ENCODE assay signal across 16 cellular contexts in the genomic region with DNA sequence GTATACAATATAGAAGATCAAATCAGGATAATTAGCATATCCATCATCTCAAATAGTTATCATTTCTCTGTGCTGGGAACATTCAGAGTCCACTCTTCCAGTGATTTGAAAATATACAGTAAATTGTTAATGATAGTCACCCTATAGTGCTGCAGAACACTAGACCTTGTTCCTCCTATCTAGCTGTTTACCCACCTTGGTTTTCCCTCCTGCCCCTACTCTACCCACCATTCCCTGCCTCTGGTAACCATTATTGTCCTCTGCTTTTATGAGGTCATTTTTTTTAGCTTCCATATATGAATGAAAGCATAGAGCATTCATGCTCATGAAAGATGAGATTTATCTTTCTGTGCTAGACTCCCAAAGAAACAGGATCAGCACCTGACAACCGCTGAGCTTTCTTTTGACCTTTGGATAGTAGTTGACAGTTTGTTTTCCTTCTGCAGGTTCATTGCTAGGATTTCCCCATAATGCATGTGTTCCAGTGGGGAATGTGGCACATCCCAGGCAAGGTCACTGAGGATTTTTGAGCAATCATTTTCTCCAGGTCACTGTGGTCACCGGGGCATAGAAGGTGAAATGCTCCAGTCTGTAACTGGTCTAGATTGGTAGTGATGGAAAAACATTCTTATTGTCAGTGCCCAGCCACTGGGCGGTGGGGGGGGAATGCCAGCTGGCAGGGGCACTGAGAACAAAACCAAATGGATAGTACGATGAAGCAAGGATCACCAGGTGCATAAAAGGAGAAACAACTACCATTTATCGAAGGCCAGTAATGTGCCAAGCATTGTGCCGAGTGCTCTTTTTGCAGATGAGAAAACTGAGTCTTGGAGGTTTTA. TPM values are rescaled to one million over a fixed set of nuclear protein-coding genes. Genes with fewer than 3 reads are reported as not detected.
DNase-seq lines count a peak whose midpoint lies in the region; ATAC-seq, FAIRE-seq and TF ChIP-seq lines count a peak whose summit lies in the region.
"Had no signal": no experiment of that assay in that cellular context is flagged by ENCODE, and none has a peak within 500 bp of the region (broad histone marks: within the 10 kb centered on the region; RNA-seq: fewer than 3 reads in every experiment).

No MANE protein-coding gene starts in this region.

- H3K9me3 ChIP-seq in IMR-90 (ENCODE audit: control insufficient read depth, insufficient read depth, low read length) (no peaks in the 10 kb centered on the region), H1 (ENCODE audit: insufficient read depth in 2 of 2, low read depth in 1 of 2, low read length in 1 of 2) (no peaks in the 10 kb centered on the region)
- H3K9me3 ChIP-seq: esophagus squamous epithelium, Peyer's patch, sigmoid colon had no signal

- no peaks in the 10 kb centered on the region; the same call in 1 of the 2 replicates for H3K9me1 ChIP-seq in IMR-90 (ENCODE audit: insufficient read depth, low read length)

- no peak overlapping the region for H4K5ac ChIP-seq in IMR-90 (ENCODE audit: low read depth, low read length)
- no peak overlapping the region for H4K5ac ChIP-seq in H1 (ENCODE audit: insufficient read length, low read depth, low read length)

- intact Hi-C loops in Calu3 (cut with micrococcal nuclease; ENCODE audit: unreplicated experiment) = loop anchor here (1.0 to 10.0 kb wide), 2 partner anchors 28 to 241 kb away; no protein-coding TSS in a partner anchor
- intact Hi-C loops in IMR-90 (cut with micrococcal nuclease) = no loop called here

- no peak for FAIRE-seq in H1 (lab: Jason Lieb, UNC)
- FAIRE-seq: D721Med had no signal

- H3K4me3 Mint-ChIP-seq in Calu3 (ENCODE audit: low read depth, unreplicated experiment) = no peak overlapping the region
- H3K4me3 Mint-ChIP-seq: activated CD4-positive, alpha-beta T cell treated with anti-CD3 and anti-CD28 coated beads for 36 hours had no signal

- H3K79me1 ChIP-seq in IMR-90 (ENCODE audit: low read depth in 1 of 2, low read length in 2 of 2) = no peaks in the 10 kb centered on the region
- H3K79me1 ChIP-seq in H1 (ENCODE audit: low read depth, low read length) = no peaks in the 10 kb centered on the region

- 92% methylated on average over 2 of the region's 6 CpGs; no CpG with 5 or more reads in 1 of the 2 experiments for WGBS in IMR-90 (ENCODE audit: extremely low coverage in 2 of 2, insufficient read length in 1 of 2), 2 experiments
- 82% methylated on average over 6 of the region's 6 CpGs; no CpG with 5 or more reads in 1 of the 2 experiments for WGBS in H1 (ENCODE audit: extremely low coverage in 1 of 2, insufficient coverage in 1 of 2, insufficient read length in 1 of 2, insufficient replicate concordance in 2 of 2, low coverage in 1 of 2, low lambda C conversion rate in 2 of 2, missing lambda C conversion rate in 1 of 2), 2 experiments

- CTCF ChIA-PET in Calu3 (lab: Charles Lee) = interaction anchor here (0.6 to 2.9 kb wide), 19 partner anchors 9 to 545 kb away, joined by 3 to 15 read pairs (median 4); partner anchors contain the start of gene PFDN4
- CTCF ChIA-PET in IMR-90 (lab: Yijun Ruan, JAX) = interaction anchor here (0.5 to 4.5 kb wide), 19 partner anchors 7 to 548 kb away, joined by 3 to 66 read pairs (median 4); partner anchors contain the start of gene PFDN4
- CTCF ChIA-PET in H1 (lab: Charles Lee; ENCODE audit: partially characterized antibody) = interaction anchor here (0.6 to 19.2 kb wide), 59 partner anchors 8 to 779 kb away, joined by 3 to 591 read pairs (median 4); partner anchors contain the start of genes BCAS1, CYP24A1 and PFDN4

- no peak overlapping the region for H2AK9ac ChIP-seq in IMR-90 (replicated peaks; ENCODE audit: low read depth, low read length, poor library complexity)

- H2AK5ac ChIP-seq in IMR-90 (ENCODE audit: low read depth, low read length) (no peak overlapping the region), H1 (ENCODE audit: low read depth, low read length) (no peak overlapping the region)

- H3K9me3 Mint-ChIP-seq in Calu3 (ENCODE audit: low read depth, unreplicated experiment) = peaks cover 2% of the 10 kb centered on the region

- TF ChIP-seq RAD21 in IMR-90 (IDR thresholded peaks at IDR 0.05; ENCODE audit: low read length) (no peak), H1 (IDR thresholded peaks at IDR 0.05 in 1 of 2, conservative IDR thresholded peaks at IDR 0.05 in 1 of 2; ENCODE audit: low read depth in 2 of 2, low read length in 2 of 2) (no peak)

- H3K4me1 ChIP-seq in IMR-90 (ENCODE audit: control insufficient read depth, insufficient read depth, low read length) (no peaks in the 10 kb centered on the region), H1 (replicated peaks in 1 of 4; ENCODE audit: control insufficient read depth in 3 of 4, insufficient read depth in 4 of 4, low read length in 3 of 4) (no peaks in the 10 kb centered on the region)
- H3K4me1 ChIP-seq: sigmoid colon had no signal

- in situ Hi-C loops in IMR-90 (cut with MboI; ENCODE audit: low sequenced_read_pairs) = loop anchor here (5.0 to 10.0 kb wide), 2 partner anchors 93 to 531 kb away; no protein-coding TSS in a partner anchor

- no peak overlapping the region for H2BK12ac ChIP-seq in H1 (ENCODE audit: low read depth, low read length)

- H3K4me1 Mint-ChIP-seq in Calu3 (ENCODE audit: low read depth, unreplicated experiment) = peaks cover 71% of the 10 kb centered on the region

- dilution Hi-C loops in IMR-90 (cut with HindIII; ENCODE audit: low sequenced_read_pairs, unreplicated experiment) = no loop called here

- TF ChIP-seq CTCF in Calu3 (IDR thresholded peaks at IDR 0.05; ENCODE audit: unreplicated experiment) (peak; percentile 5), IMR-90 (conservative IDR thresholded peaks at IDR 0.05; ENCODE audit: low read depth, low read length) (no peak), H1 (IDR thresholded peaks at IDR 0.05; ENCODE audit: control extremely low read depth in 1 of 3, insufficient read depth in 1 of 3, low read depth in 1 of 3, low read length in 3 of 3) (no peak)

- no peak for TF ChIP-seq EP300 in H1 (IDR thresholded peaks at IDR 0.05; ENCODE audit: borderline replicate concordance in 1 of 2, low read depth in 2 of 2, low read length in 2 of 2)

- H2BK120ac ChIP-seq in IMR-90 (ENCODE audit: low read depth, low read length) (no peak overlapping the region), H1 (replicated peaks; ENCODE audit: low read depth, low read length) (no peak overlapping the region)

- POLR2A ChIA-PET in IMR-90 (lab: Charles Lee; ENCODE audit: unreplicated experiment) = no interaction called here
- POLR2A ChIA-PET in H1 (lab: Charles Lee; ENCODE audit: partially characterized antibody) = interaction anchor here (0.7 kb wide), 1 partner anchor 19 kb away, joined by 3 read pairs; no protein-coding TSS in a partner anchor

- H3K4me2 ChIP-seq in IMR-90 (ENCODE audit: low read depth, low read length) = no peak overlapping the region
- no peak overlapping the region for H3K4me2 ChIP-seq in H1 (ENCODE audit: insufficient read depth in 1 of 2, low read depth in 2 of 2, low read length in 2 of 2)
- H3K4me2 ChIP-seq: KMS-11 had no signal

- H4K91ac ChIP-seq in IMR-90 (ENCODE audit: insufficient read depth, low read depth, low read length) (no peak overlapping the region), H1 (replicated peaks; ENCODE audit: insufficient read length, low read length) (no peak overlapping the region)

- H3K79me2 ChIP-seq in H1 (ENCODE audit: control insufficient read depth in 1 of 2, insufficient read depth in 2 of 2, low read length in 2 of 2) = no peaks in the 10 kb centered on the region

- H3K23me2 ChIP-seq in H1 (ENCODE audit: low read depth, low read length) = no peaks in the 10 kb centered on the region

- H3K23ac ChIP-seq in IMR-90 (ENCODE audit: low read depth, low read length) = no peak overlapping the region
- no peak overlapping the region for H3K23ac ChIP-seq in H1 (ENCODE audit: insufficient read length)

- DNase-seq in Calu3 (no peak), IMR-90 (no peak), H1 (ENCODE audit: low read depth in 1 of 2, low spot score in 2 of 2) (no peak), renal cortical epithelial cell (ENCODE audit: low read depth) (peak; percentile 73), T-helper 1 cell (no peak), LoVo (ENCODE audit: low spot score) (no peak), cortex of kidney (lab: John Stamatoyannopoulos, UW) (no peak)
- DNase-seq: activated gamma-delta T cell, esophagus squamous epithelium had no signal

- H3K4me3 ChIP-seq in IMR-90 (ENCODE audit: insufficient read depth, low read depth, low read length) (no peak overlapping the region), H1 (ENCODE audit: extremely low read depth in 1 of 4, insufficient read depth in 2 of 4, low read depth in 3 of 4, low read length in 4 of 4) (no peak overlapping the region)
- H3K4me3 ChIP-seq: esophagus squamous epithelium, Peyer's patch, sigmoid colon, SK-N-MC had no signal

- H3K9ac ChIP-seq in IMR-90 (ENCODE audit: low read depth, low read length) (no peak overlapping the region), H1 (replicated peaks in 1 of 4; ENCODE audit: extremely low read depth in 1 of 4, low read depth in 3 of 4, low read length in 3 of 4) (no peak overlapping the region)
- H3K9ac ChIP-seq: KMS-11 had no signal

- H2AFZ ChIP-seq in IMR-90 (replicated peaks; ENCODE audit: low read length, poor library complexity) (no peak overlapping the region), H1 (ENCODE audit: low read length) (0 out of 2 replicates have a peak overlapping the region, but pooled peaks have one; percentile 79)

- TF ChIP-seq POLR2A in IMR-90 (IDR thresholded peaks at IDR 0.05; ENCODE audit: low read depth, low read length) (no peak), H1 (IDR thresholded peaks at IDR 0.05; ENCODE audit: control extremely low read depth in 1 of 2, low read depth in 2 of 2, low read length in 2 of 2) (no peak)

- BruUV-seq in Calu3 (replicated peaks; lab: Mats Ljungman, UMichigan) (no TSS peak), IMR-90 (replicated peaks; lab: Mats Ljungman, UMichigan) (no TSS peak)

- H3K14ac ChIP-seq in IMR-90 (replicated peaks; ENCODE audit: low read depth, low read length) (no peak overlapping the region), H1 (ENCODE audit: insufficient read length) (no peak overlapping the region)

- H3K18ac ChIP-seq in IMR-90 (ENCODE audit: low read depth, low read length) = no peak overlapping the region
- H3K18ac ChIP-seq in H1 (ENCODE audit: extremely low read depth, low read length) = no peak overlapping the region

- H3K27me3 ChIP-seq in IMR-90 (ENCODE audit: control insufficient read depth, insufficient read depth, low read length) (no peaks in the 10 kb centered on the region), H1 (replicated peaks in 1 of 4; ENCODE audit: control insufficient read depth in 3 of 4, extremely low read depth in 1 of 4, insufficient read depth in 3 of 4, low read length in 3 of 4) (peaks cover 0 to 1% (median 0%) of the 10 kb centered on the region in 4 experiments; a peak in 1 of 7 replicates)
- H3K27me3 ChIP-seq: esophagus squamous epithelium, Peyer's patch, sigmoid colon had no signal

- ATAC-seq in IMR-90 (ENCODE audit: low read depth) = no peak

- H2BK15ac ChIP-seq in IMR-90 (ENCODE audit: low read depth, low read length) (no peak overlapping the region), H1 (ENCODE audit: low read length) (no peak overlapping the region)

- H3K27ac Mint-ChIP-seq in Calu3 (ENCODE audit: unreplicated experiment) = peak overlapping the region; percentile 75
- H3K27ac Mint-ChIP-seq: activated CD4-positive, alpha-beta T cell treated with anti-CD3 and anti-CD28 coated beads for 36 hours had no signal

- H2BK5ac ChIP-seq in IMR-90 (ENCODE audit: low read depth, low read length, poor library complexity, severe bottlenecking) = no peak overlapping the region
- H2BK5ac ChIP-seq in H1 (ENCODE audit: low read depth, low read length) = no peak overlapping the region

- no peaks in the 10 kb centered on the region for H4K20me1 ChIP-seq in IMR-90 (ENCODE audit: insufficient read depth, low read length)
- no peaks in the 10 kb centered on the region for H4K20me1 ChIP-seq in H1 (replicated peaks in 1 of 2; ENCODE audit: control insufficient read depth in 1 of 2, insufficient read depth in 2 of 2, low read length in 2 of 2)

- H4K8ac ChIP-seq in IMR-90 (ENCODE audit: low read depth in 2 of 2, low read length in 2 of 2) = no peak overlapping the region
- H4K8ac ChIP-seq in H1 (ENCODE audit: extremely low read depth, insufficient read depth, low read length) = no peak overlapping the region

- H3K4ac ChIP-seq in IMR-90 (ENCODE audit: low read depth, low read length) (no peak overlapping the region), H1 (replicated peaks; ENCODE audit: insufficient read length, low read depth, low read length) (no peak overlapping the region)

- H3K27me3 Mint-ChIP-seq in Calu3 (ENCODE audit: unreplicated experiment) = no peaks in the 10 kb centered on the region

- H3K27ac ChIP-seq in IMR-90 (ENCODE audit: insufficient read depth, low read length) (no peak overlapping the region), H1 (ENCODE audit: low read depth, low read length) (no peak overlapping the region)
- H3K27ac ChIP-seq: KMS-11, Peyer's patch, sigmoid colon, SK-N-MC had no signal

- peaks cover 8% of the 10 kb centered on the region for H3K36me3 Mint-ChIP-seq in Calu3 (ENCODE audit: insufficient read depth, unreplicated experiment)

- H2BK20ac ChIP-seq in IMR-90 (ENCODE audit: low read depth, low read length) = 0 out of 2 replicates have a peak overlapping the region, but pooled peaks have one; percentile 25
- no peak overlapping the region for H2BK20ac ChIP-seq in H1 (ENCODE audit: low read length)

- H3K36me3 ChIP-seq in IMR-90 (ENCODE audit: control insufficient read depth, insufficient read depth, low read length) = no peaks in the 10 kb centered on the region
- H3K36me3 ChIP-seq in H1 (ENCODE audit: control insufficient read depth in 2 of 4, insufficient read depth in 4 of 4, low read length in 3 of 4) = no peaks in the 10 kb centered on the region
- H3K36me3 ChIP-seq: esophagus squamous epithelium, Peyer's patch, sigmoid colon had no signal

- H3K56ac ChIP-seq in IMR-90 (ENCODE audit: extremely low read depth, insufficient read depth, low read length) = no peak overlapping the region
- no peak overlapping the region for H3K56ac ChIP-seq in H1 (replicated peaks; ENCODE audit: insufficient read length, low read depth, low read length)

RNA-seq across cellular contexts. Expression of gene BCAS1, which starts 33.6 kb away (rescaled TPM):
- total RNA-seq in Calu3 (2022) (11.1 and 16.9 TPM in 2 replicates), IMR-90 (2012; rRNA removed) (under 0.01 TPM in 2 replicates), renal cortical epithelial cell (0.10 and 0.17 TPM in 2 replicates)
- polyA plus RNA-seq in IMR-90 (2012; rRNA removed) (not detected in 2 replicates), H1 (2011; rRNA removed) (0.06 and 0.08 TPM in 2 replicates)
- polyA plus RNA-seq in IMR-90 (2012; cell fraction: cytosol; rRNA removed) = not detected in 2 replicates
- not detected in 2 replicates for polyA plus RNA-seq in IMR-90 (2012; cell fraction: nucleus; rRNA removed; ENCODE audit: low replicate concordance)
- total RNA-seq in H1 (2021; fragmentation: NEBNext Ultra II Directional; extraction: Animal tissue kit (Norgen Biotek cat#: 25700)) = 0.19 and 0.27 TPM in 2 replicates
- 0.03 TPM for polyA plus RNA-seq in H1 (2011; cell fraction: cytosol; rRNA removed)
- 0.10 TPM for polyA plus RNA-seq in H1 (2011; cell fraction: nucleus; rRNA removed)
- polyA plus RNA-seq in H1 (2012, experiment 1 of 2) = 0.25 to 0.48 TPM (median 0.38 TPM) in 3 of 4 replicates, not detected in the other
- polyA plus RNA-seq in H1 (2012, experiment 2 of 2) = not detected
- polyA plus RNA-seq in H1 (2013, experiment 1 of 2) = 0.20 TPM
- polyA plus RNA-seq in H1 (2013, experiment 2 of 2) = 0.18 TPM
- 0.02 and 0.06 TPM in 2 replicates for polyA minus RNA-seq in H1 (2011; rRNA and poly(A)+ RNA removed)
- polyA minus RNA-seq in H1 (2011; cell fraction: cytosol; rRNA and poly(A)+ RNA removed) = not detected
- polyA minus RNA-seq in H1 (2011; cell fraction: nucleus; rRNA and poly(A)+ RNA removed) = 0.30 TPM
- total RNA-seq: osteocyte had no signal
